Comparison of ENCODE assay signal across 12 cellular contexts in the genomic region with DNA sequence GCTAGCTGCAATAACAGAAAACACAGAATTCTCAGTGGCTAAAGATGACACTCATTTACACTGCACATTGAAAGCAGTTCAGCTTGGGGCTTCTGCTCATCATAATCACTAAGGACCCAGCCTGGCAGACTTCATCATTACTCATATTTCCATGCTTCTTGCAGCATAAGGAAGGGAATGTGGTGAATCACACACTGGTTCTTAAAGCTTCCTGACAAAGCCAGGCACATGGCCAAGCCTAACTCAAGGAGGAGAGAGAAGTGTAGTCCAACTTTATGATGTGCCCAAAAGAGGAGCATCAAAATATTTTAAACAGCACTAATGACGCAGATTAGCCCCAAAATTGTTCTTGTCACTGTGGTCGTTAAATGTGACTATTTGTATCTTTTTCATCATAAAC.
DNase-seq lines count a peak whose midpoint lies in the region; ATAC-seq and TF ChIP-seq lines count a peak whose summit lies in the region.
"Had no signal": no experiment of that assay in that cellular context is flagged by ENCODE, and none has a peak within 500 bp of the region (broad histone marks: within the 10 kb centered on the region; RNA-seq: fewer than 3 reads in every experiment).

No MANE protein-coding gene starts in this region.

- in situ Hi-C loops in IMR-90 (cut with MboI; ENCODE audit: low sequenced_read_pairs) = no loop called here
- in situ Hi-C loops in brain microvascular endothelial cell (cut with HindIII; ENCODE audit: low pct_ligation_motif_present, low sequenced_read_pairs) = no loop called here

- no peak for TF ChIP-seq EP300 in ovary (IDR thresholded peaks at IDR 0.05)

- peaks cover 32% of the 10 kb centered on the region for H3K4me1 Mint-ChIP-seq in memory B cell
- H3K4me1 Mint-ChIP-seq: nephron progenitor cell had no signal

- H3K27ac Mint-ChIP-seq in memory B cell = peak overlapping the region; percentile 38
- H3K27ac Mint-ChIP-seq: nephron progenitor cell had no signal

- H2AFZ ChIP-seq in IMR-90 (replicated peaks; ENCODE audit: low read length, poor library complexity) = no peak overlapping the region

- dilution Hi-C loops in IMR-90 (cut with HindIII; ENCODE audit: low sequenced_read_pairs, unreplicated experiment) = no loop called here

- H2AK9ac ChIP-seq in IMR-90 (replicated peaks; ENCODE audit: low read depth, low read length, poor library complexity) = no peak overlapping the region

- H3K9me1 ChIP-seq in IMR-90 (ENCODE audit: insufficient read depth, low read length) = no peaks in the 10 kb centered on the region

- no peak overlapping the region for H2BK120ac ChIP-seq in IMR-90 (ENCODE audit: low read depth, low read length)

- H3K79me1 ChIP-seq in IMR-90 (ENCODE audit: low read depth in 1 of 2, low read length in 2 of 2) = no peaks in the 10 kb centered on the region

- H3K4me1 ChIP-seq in IMR-90 (ENCODE audit: control insufficient read depth, insufficient read depth, low read length) (no peaks in the 10 kb centered on the region), esophagus squamous epithelium (peaks cover 0 to 15% (median 0%) of the 10 kb centered on the region in 3 donors), ovary (ENCODE audit: insufficient read depth) (no peaks in the 10 kb centered on the region)

- no peak overlapping the region for H3K23ac ChIP-seq in IMR-90 (ENCODE audit: low read depth, low read length)

- no peak overlapping the region for H3K4me2 ChIP-seq in IMR-90 (ENCODE audit: low read depth, low read length)

- CTCF ChIA-PET in IMR-90 (lab: Yijun Ruan, JAX) = no interaction called here

- peaks cover 27% of the 10 kb centered on the region for H3K36me3 Mint-ChIP-seq in memory B cell

- H3K27me3 Mint-ChIP-seq in memory B cell = no peaks in the 10 kb centered on the region

- H3K14ac ChIP-seq in IMR-90 (replicated peaks; ENCODE audit: low read depth, low read length) = no peak overlapping the region

- H3K4ac ChIP-seq in IMR-90 (ENCODE audit: low read depth, low read length) = no peak overlapping the region

- intact Hi-C loops in IMR-90 (cut with micrococcal nuclease) (no loop called here), esophagus squamous epithelium (cut with DNase I) (no loop called here), ovary (cut with DNase I) (no loop called here)

- DNase-seq in AG08395 (ENCODE audit: low spot score) (peak; percentile 68), IMR-90 (peak; percentile 94), brain microvascular endothelial cell (peak; percentile 96), memory B cell (ENCODE audit: low spot score in 2 of 2) (no peak), esophagus squamous epithelium (lab: John Stamatoyannopoulos, UW) (no peak), ovary (no peak)
- no peak for DNase-seq in stimulated activated CD4-positive, alpha-beta T cell treated with anti-CD3 and anti-CD28 coated beads, Interleukin-2, amount 100 ng/mL, for 48 hours
- DNase-seq: activated effector memory CD4-positive, alpha-beta T cell treated with Interleukin-2 at 50 U/mL for 16 hours; COR-L47; NCI-H1105 treated with DMSO at 0.1 percent for 48 hours; nephron progenitor cell had no signal

- TF ChIP-seq RAD21 in IMR-90 (IDR thresholded peaks at IDR 0.05; ENCODE audit: low read length) = no peak

- H2BK5ac ChIP-seq in IMR-90 (ENCODE audit: low read depth, low read length, poor library complexity, severe bottlenecking) = no peak overlapping the region

- no peak overlapping the region for H3K18ac ChIP-seq in IMR-90 (ENCODE audit: low read depth, low read length)

- no peak for TF ChIP-seq POLR2A in IMR-90 (IDR thresholded peaks at IDR 0.05; ENCODE audit: low read depth, low read length)
- TF ChIP-seq POLR2A in esophagus squamous epithelium (IDR thresholded peaks at IDR 0.05) = no peak
- no peak for TF ChIP-seq POLR2A in ovary (IDR thresholded peaks at IDR 0.05)

- whole genome bisulfite sequencing in IMR-90 (ENCODE audit: extremely low coverage in 2 of 2, insufficient read length in 1 of 2), 2 experiments = no CpG with 5 or more reads among the region's 2 CpGs
- WGBS in esophagus squamous epithelium, 2 donors = 26 to 46% methylated on average over 2 of the region's 2 CpGs
- 32 to 47% (median 44%) methylated on average over 2 of the region's 2 CpGs for WGBS in ovary, 3 donors

- no peak overlapping the region for H4K91ac ChIP-seq in IMR-90 (ENCODE audit: insufficient read depth, low read depth, low read length)

- H3K9me3 ChIP-seq in IMR-90 (ENCODE audit: control insufficient read depth, insufficient read depth, low read length) = no peaks in the 10 kb centered on the region
- no peaks in the 10 kb centered on the region for H3K9me3 ChIP-seq in esophagus squamous epithelium
- H3K9me3 ChIP-seq in ovary = no peaks in the 10 kb centered on the region

- H4K20me1 ChIP-seq in IMR-90 (ENCODE audit: insufficient read depth, low read length) = no peaks in the 10 kb centered on the region

- H3K56ac ChIP-seq in IMR-90 (ENCODE audit: extremely low read depth, insufficient read depth, low read length) = no peak overlapping the region

- no peak overlapping the region for H3K27ac ChIP-seq in IMR-90 (ENCODE audit: insufficient read depth, low read length)
- no peak overlapping the region for H3K27ac ChIP-seq in brain microvascular endothelial cell
- H3K27ac ChIP-seq in esophagus squamous epithelium = no peak overlapping the region
- H3K27ac ChIP-seq in ovary = no peak overlapping the region

- no peak overlapping the region for H2AK5ac ChIP-seq in IMR-90 (ENCODE audit: low read depth, low read length)

- H3K36me3 ChIP-seq in IMR-90 (ENCODE audit: control insufficient read depth, insufficient read depth, low read length) (no peaks in the 10 kb centered on the region), brain microvascular endothelial cell (replicated peaks) (no peaks in the 10 kb centered on the region), esophagus squamous epithelium (no peaks in the 10 kb centered on the region), ovary (no peaks in the 10 kb centered on the region)

- H3K4me3 ChIP-seq in IMR-90 (ENCODE audit: insufficient read depth, low read depth, low read length) (no peak overlapping the region), brain microvascular endothelial cell (ENCODE audit: low read depth, low read length) (no peak overlapping the region), esophagus squamous epithelium (no peak overlapping the region), ovary (no peak overlapping the region)

- TF ChIP-seq CTCF in IMR-90 (conservative IDR thresholded peaks at IDR 0.05; ENCODE audit: low read depth, low read length) (no peak), brain microvascular endothelial cell (IDR thresholded peaks at IDR 0.05; ENCODE audit: low read depth, low read length, missing control alignments) (no peak), esophagus squamous epithelium (IDR thresholded peaks at IDR 0.05) (no peak), ovary (IDR thresholded peaks at IDR 0.05) (no peak)

- H3K4me3 Mint-ChIP-seq in memory B cell = no peak overlapping the region
- H3K4me3 Mint-ChIP-seq: nephron progenitor cell had no signal

- BruUV-seq in IMR-90 (replicated peaks; lab: Mats Ljungman, UMichigan) = no TSS peak

- no peak overlapping the region for H2BK15ac ChIP-seq in IMR-90 (ENCODE audit: low read depth, low read length)

- no peaks in the 10 kb centered on the region for H3K9me3 Mint-ChIP-seq in memory B cell
- H3K9me3 Mint-ChIP-seq: nephron progenitor cell had no signal

- no peak overlapping the region for H4K8ac ChIP-seq in IMR-90 (ENCODE audit: low read depth in 2 of 2, low read length in 2 of 2)

- H3K9ac ChIP-seq in IMR-90 (ENCODE audit: low read depth, low read length) = no peak overlapping the region

- H4K5ac ChIP-seq in IMR-90 (ENCODE audit: low read depth, low read length) = no peak overlapping the region

- POLR2A ChIA-PET in IMR-90 (lab: Charles Lee; ENCODE audit: unreplicated experiment) = no interaction called here

- H3K27me3 ChIP-seq in IMR-90 (ENCODE audit: control insufficient read depth, insufficient read depth, low read length) (no peaks in the 10 kb centered on the region), brain microvascular endothelial cell (replicated peaks) (no peaks in the 10 kb centered on the region), esophagus squamous epithelium (no peaks in the 10 kb centered on the region), ovary (no peaks in the 10 kb centered on the region)

- H2BK20ac ChIP-seq in IMR-90 (ENCODE audit: low read depth, low read length) = no peak overlapping the region

- ATAC-seq in IMR-90 (ENCODE audit: low read depth) = peak; percentile 87
- ATAC-seq in memory B cell (ENCODE audit: low read depth) = no peak
- no peak for ATAC-seq in GM21723 (IDR thresholded peaks at IDR 0.05; ENCODE audit: unreplicated experiment)

TF ChIP-seq in IMR-90, 13 proteins besides CTCF, POLR2A, EP300 and RAD21 (continues in another document):
- TF ChIP-seq RCOR1 (IDR thresholded peaks at IDR 0.05; ENCODE audit: insufficient replicate concordance, low read length) (no peak), CEBPB (IDR thresholded peaks at IDR 0.05; ENCODE audit: low read depth, low read length) (peak; percentile 93), BHLHE40 (IDR thresholded peaks at IDR 0.05; ENCODE audit: low read depth, low read length) (no peak), MXI1 (IDR thresholded peaks at IDR 0.05; ENCODE audit: borderline replicate concordance, low read depth, low read length) (no peak), MAZ (IDR thresholded peaks at IDR 0.05; ENCODE audit: borderline replicate concordance, low read depth, low read length) (no peak), NFE2L2 (IDR thresholded peaks at IDR 0.05; ENCODE audit: low read depth, low read length) (no peak), RFX5 (IDR thresholded peaks at IDR 0.05; ENCODE audit: low read depth, low read length) (no peak), SMC3 (IDR thresholded peaks at IDR 0.05; ENCODE audit: low read depth, low read length) (no peak)
- TF ChIP-seq, protein P1, sequence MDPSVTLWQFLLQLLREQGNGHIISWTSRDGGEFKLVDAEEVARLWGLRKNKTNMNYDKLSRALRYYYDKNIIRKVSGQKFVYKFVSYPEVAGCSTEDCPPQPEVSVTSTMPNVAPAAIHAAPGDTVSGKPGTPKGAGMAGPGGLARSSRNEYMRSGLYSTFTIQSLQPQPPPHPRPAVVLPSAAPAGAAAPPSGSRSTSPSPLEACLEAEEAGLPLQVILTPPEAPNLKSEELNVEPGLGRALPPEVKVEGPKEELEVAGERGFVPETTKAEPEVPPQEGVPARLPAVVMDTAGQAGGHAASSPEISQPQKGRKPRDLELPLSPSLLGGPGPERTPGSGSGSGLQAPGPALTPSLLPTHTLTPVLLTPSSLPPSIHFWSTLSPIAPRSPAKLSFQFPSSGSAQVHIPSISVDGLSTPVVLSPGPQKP (IDR thresholded peaks at IDR 0.05; ENCODE audit: borderline replicate concordance, low read depth, low read length) = no peak
- TF ChIP-seq, protein P2, sequence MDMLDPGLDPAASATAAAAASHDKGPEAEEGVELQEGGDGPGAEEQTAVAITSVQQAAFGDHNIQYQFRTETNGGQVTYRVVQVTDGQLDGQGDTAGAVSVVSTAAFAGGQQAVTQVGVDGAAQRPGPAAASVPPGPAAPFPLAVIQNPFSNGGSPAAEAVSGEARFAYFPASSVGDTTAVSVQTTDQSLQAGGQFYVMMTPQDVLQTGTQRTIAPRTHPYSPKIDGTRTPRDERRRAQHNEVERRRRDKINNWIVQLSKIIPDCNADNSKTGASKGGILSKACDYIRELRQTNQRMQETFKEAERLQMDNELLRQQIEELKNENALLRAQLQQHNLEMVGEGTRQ (IDR thresholded peaks at IDR 0.05; ENCODE audit: low read depth, low read length) = 0 out of 2 replicates have a peak, but pooled peaks have one; percentile 8

Comparison
In these comparisons a context has a peak if more than half of its experiments do, and no peak if none do; other contexts are left out.
1. DNase-seq: peak in AG08395 (single experiment), IMR-90 (single experiment) and brain microvascular endothelial cell (single experiment); none in memory B cell (0 of 2), esophagus squamous epithelium (single experiment), stimulated activated CD4-positive, alpha-beta T cell treated with anti-CD3 and anti-CD28 coated beads, Interleukin-2, amount 100 ng/mL, for 48 hours (0 of 2) and ovary (0 of 5).